1 cellular context compared by ENCODE assay signal in genomic region chr1:24357011-24357410, GRCh38.
TF ChIP-seq lines count a peak whose summit lies in the region.

No MANE protein-coding gene starts in this region.

TF ChIP-seq in HCT116, 20 proteins besides CTCF, POLR2A, EP300 and RAD21 (continued from another document):
- TF ChIP-seq ATF3 (IDR thresholded peaks at IDR 0.05) (no peak), ZBTB33 (IDR thresholded peaks at IDR 0.05; ENCODE audit: extremely low read depth, insufficient replicate concordance, low read length) (no peak), SP1 (IDR thresholded peaks at IDR 0.05; ENCODE audit: low read depth) (no peak)
